8 cellular contexts compared by ENCODE assay signal in the genomic region with DNA sequence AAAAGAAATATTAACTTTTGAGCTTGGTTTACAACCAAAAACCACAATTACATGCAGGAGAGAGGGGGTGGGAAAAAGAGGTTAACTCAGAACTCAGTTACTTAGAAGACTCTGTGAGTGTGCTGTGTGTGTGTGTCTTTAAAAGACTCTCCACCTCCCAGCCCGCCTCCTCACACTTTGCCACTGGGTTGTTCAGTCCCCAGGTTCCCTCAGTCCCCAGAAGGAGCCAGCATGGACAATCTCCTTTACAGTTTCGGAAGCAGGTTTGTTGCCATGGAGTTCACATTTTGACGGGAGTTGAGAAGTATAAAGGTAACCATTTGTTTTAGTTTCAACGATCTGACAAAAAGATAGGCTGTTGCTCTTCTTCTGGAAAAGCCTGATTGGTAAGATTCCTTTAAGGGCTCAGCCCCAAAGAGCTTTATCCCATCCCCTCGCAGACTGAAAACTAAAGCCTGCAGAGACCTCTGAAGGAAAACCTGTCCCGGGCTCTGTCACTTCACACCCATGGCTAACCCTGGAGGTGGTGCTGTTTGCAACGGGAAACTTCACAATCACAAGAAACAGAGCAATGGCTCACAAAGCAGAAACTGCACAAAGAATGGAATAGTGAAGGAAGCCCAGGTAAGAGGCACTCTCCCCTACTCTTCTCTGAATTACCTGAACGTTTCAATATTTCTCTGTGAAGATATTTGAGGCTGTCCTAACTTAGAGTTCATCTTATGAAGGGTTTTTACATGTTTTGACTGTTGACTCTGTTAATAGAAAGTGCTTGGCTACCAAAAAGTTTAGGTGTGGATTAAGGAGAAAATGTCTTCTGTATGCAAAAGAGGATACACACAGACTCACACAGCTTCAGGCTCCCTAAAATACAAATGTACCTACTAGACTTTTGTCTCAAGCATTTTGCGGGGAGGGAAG. TPM values are rescaled to one million over a fixed set of nuclear protein-coding genes. Genes with fewer than 3 reads are reported as not detected.
DNase-seq lines count a peak whose midpoint lies in the region; ATAC-seq, FAIRE-seq and TF ChIP-seq lines count a peak whose summit lies in the region.

TSS of gene SPTLC3 (plus strand) at position 212 of the 921 bp plus-strand sequence. CDS start at position 508, 296 bp downstream.

- H3K27me3 Mint-ChIP-seq in effector memory CD8-positive, alpha-beta T cell: no peaks in the 10 kb centered on the region

- TF ChIP-seq CTCF in mucosa of descending colon (IDR thresholded peaks at IDR 0.05): no peak

- peak within 1 kb of the TSS; percentile 34 to 62 for H3K4me3 Mint-ChIP-seq in effector memory CD8-positive, alpha-beta T cell

- no peaks in the 10 kb centered on the region for H3K27me3 ChIP-seq in H7 (ENCODE audit: control insufficient read depth, insufficient read depth, low read length)
- no peaks in the 10 kb centered on the region for H3K27me3 ChIP-seq in MG63

- H3K36me3 ChIP-seq in H7 (replicated peaks; ENCODE audit: control insufficient read depth, insufficient read depth, low read length) (no peaks in the 10 kb centered on the region), MG63 (no peaks in the 10 kb centered on the region), mucosa of descending colon (ENCODE audit: low read depth) (no peaks in the 10 kb centered on the region)

- intact Hi-C loops in mucosa of descending colon (cut with DNase I, micrococcal nuclease): no loop called here

- H3K9me3 Mint-ChIP-seq in effector memory CD8-positive, alpha-beta T cell: peaks cover under 1 to 2% of the 10 kb centered on the region in 2 donors

- H3K9me3 ChIP-seq in MG63 (no peaks in the 10 kb centered on the region), mucosa of descending colon (no peaks in the 10 kb centered on the region)

- no peak within 1 kb of the TSS for H3K4me3 ChIP-seq in H7 (ENCODE audit: insufficient read depth, low read depth, low read length)
- H3K4me3 ChIP-seq in MG63: peak within 1 kb of the TSS; percentile 46
- H3K4me3 ChIP-seq in mucosa of descending colon: peak within 1 kb of the TSS; percentile 5

- no peaks in the 10 kb centered on the region for H3K4me1 Mint-ChIP-seq in effector memory CD8-positive, alpha-beta T cell (ENCODE audit: low read depth in 2 of 2)

- no peak for FAIRE-seq in urothelium cell line (lab: Jason Lieb, UNC)

- peaks cover 10% of the 10 kb centered on the region for H3K4me1 ChIP-seq in mucosa of descending colon (ENCODE audit: low read depth)

- no peak within 1 kb of the TSS for H3K27ac Mint-ChIP-seq in effector memory CD8-positive, alpha-beta T cell

- no peaks in the 10 kb centered on the region for H3K36me3 Mint-ChIP-seq in effector memory CD8-positive, alpha-beta T cell (ENCODE audit: insufficient read depth)

- ATAC-seq in GM18519 (IDR thresholded peaks at IDR 0.05; ENCODE audit: low FRiP score, unreplicated experiment) (peak; percentile 23), mucosa of descending colon (peak; percentile 89)
- ATAC-seq in effector memory CD8-positive, alpha-beta T cell (replicated peaks): no peak

- DNase-seq in H7 (peak; percentile 41), MG63 (peak; percentile 35), mucosa of descending colon (peak in 2 of 3 donors; percentile 57 to 75), urothelium cell line (ENCODE audit: low spot score) (peak; percentile 53), KG1 (lab: John Stamatoyannopoulos, UW) (no peak)
- no peak for DNase-seq in effector memory CD8-positive, alpha-beta T cell
- no peak for DNase-seq in activated CD4-positive, CD25-positive, alpha-beta regulatory T cell (lab: John Stamatoyannopoulos, UW)

RNA-seq across cellular contexts. Expression of gene SPTLC3, which starts in this region (rescaled TPM):
- total RNA-seq in H7 (2014; rRNA removed; shearing (Covaris generic)): under 0.01 and 2.3 TPM in 2 replicates
- total RNA-seq in MG63 (2014; rRNA removed; shearing (Covaris generic); ENCODE audit: low replicate concordance): 18.4 and 28.7 TPM in 2 replicates
- 10 to 100 TPM in 1 of 3 donors, 1 to 10 TPM in 2; 7.2 to 18.2 (median 9.7) TPM for total RNA-seq in mucosa of descending colon

Comparison
In these comparisons a context has a peak if more than half of its experiments do, and no peak if none do; other contexts are left out.
1. DNase-seq: peak in H7 (single experiment), MG63 (single experiment), mucosa of descending colon (2 of 3) and urothelium cell line (single experiment); none in effector memory CD8-positive, alpha-beta T cell (0 of 3), activated CD4-positive, CD25-positive, alpha-beta regulatory T cell (0 of 4) and KG1 (single experiment).